22 cellular contexts compared by ENCODE assay signal in the genomic region with DNA sequence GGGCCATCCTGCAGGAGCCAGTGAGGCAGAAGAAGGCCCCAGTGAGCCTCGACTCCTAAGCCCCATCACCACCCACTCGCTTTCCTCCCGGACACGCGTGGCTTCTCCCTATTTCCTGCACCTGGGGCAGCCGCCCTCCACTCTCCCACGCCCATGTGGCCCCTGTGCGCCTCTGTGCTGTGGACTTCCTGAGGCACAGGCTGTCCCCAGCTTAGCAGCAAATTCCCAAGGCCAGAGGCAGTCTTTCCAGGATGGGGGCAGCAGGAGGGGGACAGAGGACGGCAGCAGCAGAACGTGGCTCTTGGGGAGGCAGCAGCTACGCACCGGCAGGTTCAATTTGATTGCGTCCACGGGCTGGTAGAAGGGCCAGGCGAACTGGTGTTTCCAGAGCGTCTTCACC. TPM values are rescaled to one million over a fixed set of nuclear protein-coding genes. Genes with fewer than 3 reads are reported as not detected.
A peak's percentile ranks its signal among the peaks of the same experiment; 100 is the strongest.
DNase-seq lines count a peak whose midpoint lies in the region; ATAC-seq and TF ChIP-seq lines count a peak whose summit lies in the region.
"Had no signal": no experiment of that assay in that cellular context is flagged by ENCODE, and none has a peak within 500 bp of the region (broad histone marks: within the 10 kb centered on the region; RNA-seq: fewer than 3 reads in every experiment).

No MANE protein-coding gene starts in this region.

- H3K4me3 ChIP-seq in RWPE2 (ENCODE audit: severe bottlenecking) (no peak overlapping the region), spleen (no peak overlapping the region), tibial artery (no peak overlapping the region)

- H3K9me3 Mint-ChIP-seq in osteocyte (ENCODE audit: unreplicated experiment), result no peaks in the 10 kb centered on the region
- H3K9me3 Mint-ChIP-seq in activated naive CD8-positive, alpha-beta T cell treated with anti-CD3 and anti-CD28 coated beads for 36 hours, result no peaks in the 10 kb centered on the region
- H3K9me3 Mint-ChIP-seq: CD8-positive, alpha-beta memory T cell; IgD-negative memory B cell had no signal

- intact Hi-C loops in Right ventricle myocardium inferior (cut with DNase I), result no loop called here
- intact Hi-C loops in left ventricle myocardium superior (cut with micrococcal nuclease), result no loop called here
- intact Hi-C loops in spleen (cut with DNase I; ENCODE audit: low total_unique reads), result no loop called here
- intact Hi-C loops in tibial artery (cut with DNase I; ENCODE audit: low total_unique reads), result no loop called here

- H3K36me3 Mint-ChIP-seq in osteocyte (ENCODE audit: unreplicated experiment), result peaks cover 12% of the 10 kb centered on the region
- no peaks in the 10 kb centered on the region for H3K36me3 Mint-ChIP-seq in activated naive CD8-positive, alpha-beta T cell treated with anti-CD3 and anti-CD28 coated beads for 36 hours

- 70 to 88% (median 78%) methylated on average over 16 of the region's 16 CpGs for WGBS in spleen, 5 donors

- no peaks in the 10 kb centered on the region for H3K27me3 Mint-ChIP-seq in osteocyte (ENCODE audit: unreplicated experiment)
- H3K27me3 Mint-ChIP-seq in activated naive CD8-positive, alpha-beta T cell treated with anti-CD3 and anti-CD28 coated beads for 36 hours, result no peaks in the 10 kb centered on the region
- H3K27me3 Mint-ChIP-seq: CD8-positive, alpha-beta memory T cell; IgD-negative memory B cell had no signal

- no peaks in the 10 kb centered on the region for H3K9me3 ChIP-seq in RWPE2 (ENCODE audit: severe bottlenecking)
- no peaks in the 10 kb centered on the region for H3K9me3 ChIP-seq in spleen
- no peaks in the 10 kb centered on the region for H3K9me3 ChIP-seq in tibial artery
- H3K9me3 ChIP-seq: SK-N-SH had no signal

- peaks cover 15% of the 10 kb centered on the region for H3K4me1 ChIP-seq in RWPE2 (ENCODE audit: insufficient read depth, poor library complexity, severe bottlenecking)
- peaks cover 22 to 61% (median 49%) of the 10 kb centered on the region in 6 donors for H3K4me1 ChIP-seq in spleen
- H3K4me1 ChIP-seq in tibial artery, result peaks cover 0 to 46% (median 30%) of the 10 kb centered on the region in 4 donors

- no peak overlapping the region for H3K4me3 Mint-ChIP-seq in osteocyte (ENCODE audit: unreplicated experiment)
- no peak overlapping the region for H3K4me3 Mint-ChIP-seq in activated naive CD8-positive, alpha-beta T cell treated with anti-CD3 and anti-CD28 coated beads for 36 hours
- H3K4me3 Mint-ChIP-seq: CD8-positive, alpha-beta memory T cell; IgD-negative memory B cell had no signal

- H3K4me1 Mint-ChIP-seq in osteocyte (ENCODE audit: unreplicated experiment), result peaks cover 22% of the 10 kb centered on the region
- peaks cover 4% of the 10 kb centered on the region for H3K4me1 Mint-ChIP-seq in activated naive CD8-positive, alpha-beta T cell treated with anti-CD3 and anti-CD28 coated beads for 36 hours

- TF ChIP-seq POLR2A in spleen (IDR thresholded peaks at IDR 0.05), result no peak

- DNase-seq in Right ventricle myocardium inferior (ENCODE audit: missing footprints) (peak; percentile 37), left ventricle myocardium superior (no peak), RWPE2 (ENCODE audit: low spot score) (peak; percentile 47), iPS-NIHi11 (ENCODE audit: low spot score) (peak; percentile 7), spleen (peak; percentile 77), tibial artery (no peak), osteocyte (ENCODE audit: extremely low spot score, unreplicated experiment) (no peak)
- no peak for DNase-seq in activated naive CD8-positive, alpha-beta T cell treated with anti-CD3 and anti-CD28 coated beads for 36 hours
- DNase-seq: ACHN, GDM1, MV-4-11, NCI-H1694, NCI-H2081 treated with DMSO at 0.1 percent for 48 hours, NCI-H446, NCI-H526, OCI-M1, SHP77 treated with DMSO at 0.1 percent for 48 hours, SK-N-SH had no signal

- H3K27ac Mint-ChIP-seq in osteocyte (ENCODE audit: unreplicated experiment), result no peak overlapping the region
- H3K27ac Mint-ChIP-seq in activated naive CD8-positive, alpha-beta T cell treated with anti-CD3 and anti-CD28 coated beads for 36 hours, result no peak overlapping the region
- H3K27ac Mint-ChIP-seq: CD8-positive, alpha-beta memory T cell; IgD-negative memory B cell had no signal

- ATAC-seq in Right ventricle myocardium inferior (no peak), left ventricle myocardium superior (no peak), RWPE2 (ENCODE audit: low read depth) (no peak)

- H3K27me3 ChIP-seq in RWPE2 (ENCODE audit: insufficient read depth, poor library complexity, severe bottlenecking) (no peaks in the 10 kb centered on the region), spleen (replicated peaks in 1 of 7) (no peaks in the 10 kb centered on the region), tibial artery (no peaks in the 10 kb centered on the region)

- H3K36me3 ChIP-seq in RWPE2 (ENCODE audit: low read depth) (peaks cover 38% of the 10 kb centered on the region), spleen (peaks cover 0 to 79% (median 50%) of the 10 kb centered on the region in 6 donors), tibial artery (peaks cover 40 to 64% (median 55%) of the 10 kb centered on the region in 3 donors)

- no peak overlapping the region for H3K27ac ChIP-seq in RWPE2 (ENCODE audit: poor library complexity, severe bottlenecking)
- H3K27ac ChIP-seq in spleen, result peak overlapping the region in 5 of 8 donors; percentile 2 to 56 (median 44)
- no peak overlapping the region for H3K27ac ChIP-seq in tibial artery
- H3K27ac ChIP-seq: 22Rv1, C4-2B had no signal

- TF ChIP-seq CTCF in RWPE2 (IDR thresholded peaks at IDR 0.05; ENCODE audit: poor library complexity, severe bottlenecking) (no peak), spleen (IDR thresholded peaks at IDR 0.05 in 8 of 11, conservative IDR thresholded peaks at IDR 0.05 in 3 of 11) (no peak), tibial artery (IDR thresholded peaks at IDR 0.05) (no peak), osteocyte (IDR thresholded peaks at IDR 0.05) (no peak)

RNA-seq across cellular contexts. Expression of gene BRD3, which starts 14.9 kb away (rescaled TPM):
- total RNA-seq in Right ventricle myocardium inferior (31.6 TPM), left ventricle myocardium superior (28.7 TPM), spleen (10 to 100 TPM; 21.3 to 54.0 (median 35.9) TPM), osteocyte (56.2 and 63.8 TPM in 2 replicates)
- polyA plus RNA-seq in spleen, result 10 to 100 TPM in 1 of 3 donors, 1 to 10 TPM in 2; 5.9 to 12.6 (median 6.1) TPM
- total RNA-seq in activated naive CD8-positive, alpha-beta T cell treated with anti-CD3 and anti-CD28 coated beads for 36 hours, result 10 to 100 TPM; 32.3 to 34.0 TPM

RNA-seq across cellular contexts. Expression of gene BRD3OS, which starts 27.7 kb away (rescaled TPM):
- 6.2 TPM for total RNA-seq in Right ventricle myocardium inferior
- 4.7 TPM for total RNA-seq in left ventricle myocardium superior
- total RNA-seq in spleen, result 10 to 100 TPM in 5 of 7 donors, 1 to 10 TPM in 2; 9.5 to 13.2 (median 11.3) TPM
- 10 to 100 TPM in 1 of 3 donors, 1 to 10 TPM in 2; 6.9 to 10.2 (median 9.8) TPM for polyA plus RNA-seq in spleen
- total RNA-seq in osteocyte, result 19.9 and 22.0 TPM in 2 replicates
- total RNA-seq in activated naive CD8-positive, alpha-beta T cell treated with anti-CD3 and anti-CD28 coated beads for 36 hours, result 10 to 100 TPM; 12.6 to 12.7 TPM

Comparison
In these comparisons a context has a peak if more than half of its experiments do, and no peak if none do; other contexts are left out.
1. DNase-seq: peak in Right ventricle myocardium inferior (single experiment), RWPE2 (single experiment), iPS-NIHi11 (single experiment) and spleen (single experiment); none in left ventricle myocardium superior (single experiment), tibial artery (0 of 2), osteocyte (single experiment) and activated naive CD8-positive, alpha-beta T cell treated with anti-CD3 and anti-CD28 coated beads for 36 hours (single experiment).
2. H3K27ac ChIP-seq: peak in spleen (5 of 8); none in RWPE2 (single experiment) and tibial artery (0 of 2).